9 cellular contexts compared by ENCODE assay signal in genomic region chr10:114548662-114549061, GRCh38.
A peak's percentile ranks its signal among the peaks of the same experiment; 100 is the strongest.
DNase-seq lines count a peak whose midpoint lies in the region; ATAC-seq and TF ChIP-seq lines count a peak whose summit lies in the region.
"Had no signal": no experiment of that assay in that cellular context is flagged by ENCODE, and none has a peak within 500 bp of the region (broad histone marks: within the 10 kb centered on the region; RNA-seq: fewer than 3 reads in every experiment).

No MANE protein-coding gene starts in this region.

- DNase-seq in NCI-H1092 treated with DMSO at 0.1 percent for 48 hours (lab: John Stamatoyannopoulos, UW) (peak; percentile 21), NCI-H1092 (lab: John Stamatoyannopoulos, UW) (no peak), Panc1 (ENCODE audit: low read depth, low spot score) (no peak), fibroblast of the conjunctiva (ENCODE audit: low read depth) (peak; percentile 61), retinal pigment epithelial cell (ENCODE audit: low read depth) (no peak), putamen (ENCODE audit: low spot score) (no peak), NCI-H2171 treated with DMSO at 0.1 percent for 48 hours (lab: John Stamatoyannopoulos, UW) (no peak), NCI-H128 (lab: John Stamatoyannopoulos, UW; ENCODE audit: unreplicated experiment) (no peak)

- no peak overlapping the region for H3K4me3 ChIP-seq in Panc1 (ENCODE audit: low read depth in 2 of 2, low read length in 2 of 2)
- no peak overlapping the region for H3K4me3 ChIP-seq in retinal pigment epithelial cell (ENCODE audit: low read length)
- H3K4me3 ChIP-seq: BLaER1 had no signal

- TF ChIP-seq CTCF in Panc1 (IDR thresholded peaks at IDR 0.05) (no peak; the same call in 1 of the 2 replicates), retinal pigment epithelial cell (conservative IDR thresholded peaks at IDR 0.05; ENCODE audit: low read depth, low read length) (peak; percentile 73)

- peaks cover 34% of the 10 kb centered on the region for H3K4me1 ChIP-seq in Panc1 (ENCODE audit: control insufficient read depth, insufficient read depth, low read length)

- peak overlapping the region; percentile 51; the same call in 1 of the 2 replicates for H3K27ac ChIP-seq in Panc1 (ENCODE audit: low read length)
- H3K27ac ChIP-seq: BLaER1 had no signal

- no peak for ATAC-seq in Panc1

- H3K9me3 ChIP-seq in Panc1 (ENCODE audit: control insufficient read depth, insufficient read depth, low read depth, low read length), result no peaks in the 10 kb centered on the region
- H3K9me3 ChIP-seq: BLaER1 had no signal

- CTCF ChIA-PET in Panc1 (lab: Charles Lee), result interaction anchor here (0.6 kb wide), 1 partner anchor 85 kb away, joined by 6 read pairs; no protein-coding TSS in a partner anchor

- in situ Hi-C loops in Panc1 (cut with HindIII; ENCODE audit: low pct_unique_long_range_greater_than_20kb, low sequenced_read_pairs), result no loop called here

- H3K36me3 ChIP-seq in Panc1 (ENCODE audit: control insufficient read depth, insufficient read depth, low read length), result peaks cover 5% of the 10 kb centered on the region
- H3K36me3 ChIP-seq: BLaER1 had no signal

- POLR2A ChIA-PET in Panc1 (lab: Charles Lee), result no interaction called here

- intact Hi-C loops in Panc1 (cut with micrococcal nuclease; ENCODE audit: unreplicated experiment), result loop anchor here (5.0 kb wide), 1 partner anchor 144 kb away; no protein-coding TSS in a partner anchor

- no peaks in the 10 kb centered on the region for H3K27me3 ChIP-seq in Panc1 (ENCODE audit: control insufficient read depth, insufficient read depth, low read length)

- BruUV-seq in Panc1 (replicated peaks; lab: Mats Ljungman, UMichigan), result no TSS peak

Comparison
In these comparisons a context has a peak if more than half of its experiments do, and no peak if none do; other contexts are left out.
1. DNase-seq: peak in NCI-H1092 treated with DMSO at 0.1 percent for 48 hours (single experiment) and fibroblast of the conjunctiva (single experiment); none in NCI-H1092 (single experiment), Panc1 (single experiment), retinal pigment epithelial cell (single experiment), putamen (single experiment), NCI-H2171 treated with DMSO at 0.1 percent for 48 hours (single experiment) and NCI-H128 (single experiment).